Comparison of ENCODE assay signal across 1 cellular context in the genomic region with DNA sequence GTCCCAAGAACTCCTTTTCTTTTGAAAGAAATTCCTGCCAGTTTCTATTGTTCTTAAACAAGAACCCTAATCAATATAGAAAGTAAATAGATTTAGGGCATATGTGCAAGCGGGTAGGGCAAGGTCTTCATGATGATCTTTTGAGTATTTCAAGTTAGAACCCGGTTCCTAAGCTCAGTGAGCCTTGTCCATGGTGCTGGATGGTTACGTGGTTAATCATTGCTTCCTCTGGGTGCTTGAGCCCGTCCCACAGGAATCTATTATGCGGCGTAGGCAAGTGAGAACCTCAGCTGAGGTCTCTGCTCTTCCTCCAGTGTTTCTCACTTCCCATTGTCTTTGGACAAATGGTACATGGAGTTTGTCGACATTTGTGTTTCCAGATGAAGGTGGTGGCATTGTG.
TF ChIP-seq lines count a peak whose summit lies in the region.

No MANE protein-coding gene starts in this region.

TF ChIP-seq in Ishikawa, 13 proteins besides CTCF, POLR2A, EP300 and RAD21 (continued from another document):
- TF ChIP-seq EGR1 (IDR thresholded peaks at IDR 0.05) (no peak), CREB1 (IDR thresholded peaks at IDR 0.05; ENCODE audit: low read depth) (no peak)
